In genomic region chr4:154439224-154439623, GRCh38 we compare ENCODE assay signal across 40 cellular contexts. TPM values are rescaled to one million over a fixed set of nuclear protein-coding genes. Genes with fewer than 3 reads are reported as not detected.
"Had no signal": no experiment of that assay in that cellular context is flagged by ENCODE, and none has a peak within 500 bp of the region (broad histone marks: within the 10 kb centered on the region; RNA-seq: fewer than 3 reads in every experiment).

No MANE protein-coding gene starts in this region.

- H3K9me3 ChIP-seq: adrenal gland, ascending aorta, breast epithelium had no signal

- H3K36me3 ChIP-seq: adrenal gland, ascending aorta, brain microvascular endothelial cell, breast epithelium, cardiac muscle cell had no signal

- H3K4me3 Mint-ChIP-seq: activated naive CD4-positive, alpha-beta T cell treated with anti-CD3 and anti-CD28 coated beads for 36 hours; activated naive CD4-positive, alpha-beta T cell treated with anti-CD3 and anti-CD28 coated beads, Interleukin-2, amount 10 ng/mL, durations not matched to agents 7 days and 5 days; activated naive CD4-positive, alpha-beta T cell treated with anti-CD3 and anti-CD28 coated beads, Interleukin-2, amount 50 U/mL, for 24 hours; activated naive CD8-positive, alpha-beta T cell; activated naive CD8-positive, alpha-beta T cell treated with anti-CD3 and anti-CD28 coated beads for 36 hours; activated naive CD8-positive, alpha-beta T cell treated with anti-CD3 and anti-CD28 coated beads, Interleukin-2, amount 10 ng/mL, durations not matched to agents 7 days and 5 days; activated naive CD8-positive, alpha-beta T cell treated with anti-CD3 and anti-CD28 coated beads, Interleukin-2, amount 50 U/mL, for 24 hours; activated T-cell treated with anti-CD3 and anti-CD28 coated beads, Interleukin-2, amount 50 U/mL, for 24 hours; activated T-cell treated with anti-CD3 and anti-CD28 coated beads, Interleukin-2, amount 50 U/mL, for 4 hours; activated T-helper 1 cell treated with anti-CD3 and anti-CD28 coated beads, Interleukin-12 subunit alpha, Interleukin-12 subunit beta, Interleukin-2, Interleukin-4 antibody, amounts not matched to agents 30 ng/mL and 10 ng/mL and 1 ng/mL, durations not matched to agents 14 hours and 24 hours and 36 hours; activated T-helper 17 cell treated with anti-CD3 and anti-CD28 coated beads, Interleukin-2, amount 50 U/mL, for 72 hours; brain; central memory CD8-positive, alpha-beta T cell had no signal

- H3K27ac ChIP-seq: adrenal gland, ascending aorta, brain microvascular endothelial cell, breast epithelium, cardiac muscle cell had no signal

- H3K4me1 ChIP-seq: adrenal gland, ascending aorta, breast epithelium had no signal

- H3K27ac Mint-ChIP-seq: activated naive CD4-positive, alpha-beta T cell treated with anti-CD3 and anti-CD28 coated beads for 36 hours; activated naive CD4-positive, alpha-beta T cell treated with anti-CD3 and anti-CD28 coated beads, Interleukin-2, amount 10 ng/mL, durations not matched to agents 7 days and 5 days; activated naive CD4-positive, alpha-beta T cell treated with anti-CD3 and anti-CD28 coated beads, Interleukin-2, amount 50 U/mL, for 24 hours; activated naive CD4-positive, alpha-beta T cell treated with anti-CD3 and anti-CD28 coated beads, Interleukin-2, amount 50 U/mL, for 72 hours; activated naive CD8-positive, alpha-beta T cell; activated naive CD8-positive, alpha-beta T cell treated with anti-CD3 and anti-CD28 coated beads for 36 hours; activated naive CD8-positive, alpha-beta T cell treated with anti-CD3 and anti-CD28 coated beads, Interleukin-2, amount 10 ng/mL, durations not matched to agents 7 days and 5 days; activated naive CD8-positive, alpha-beta T cell treated with anti-CD3 and anti-CD28 coated beads, Interleukin-2, amount 50 U/mL, for 24 hours; activated T-cell treated with anti-CD3 and anti-CD28 coated beads, Interleukin-2, amount 50 U/mL, for 24 hours; activated T-helper 1 cell treated with anti-CD3 and anti-CD28 coated beads, Interleukin-12 subunit alpha, Interleukin-12 subunit beta, Interleukin-2, Interleukin-4 antibody, amounts not matched to agents 30 ng/mL and 10 ng/mL and 1 ng/mL, durations not matched to agents 14 hours and 24 hours and 36 hours; activated T-helper 17 cell treated with anti-CD3 and anti-CD28 coated beads, Interleukin-2, amount 50 U/mL, for 72 hours; activated T-helper 2 cell treated with anti-CD3 and anti-CD28 coated beads, Interferon-gamma antibody, Interleukin-2, Interleukin-4, amounts not matched to agents 10 μg/mL and 5 μg/mL and 100 μg/mL, durations not matched to agents 14 hours and 24 hours and 36 hours; brain had no signal

- H3K4me1 Mint-ChIP-seq: activated naive CD4-positive, alpha-beta T cell treated with anti-CD3 and anti-CD28 coated beads, Interleukin-2, amount 10 ng/mL, durations not matched to agents 7 days and 5 days; activated naive CD4-positive, alpha-beta T cell treated with anti-CD3 and anti-CD28 coated beads, Interleukin-2, amount 50 U/mL, for 24 hours; activated naive CD8-positive, alpha-beta T cell treated with anti-CD3 and anti-CD28 coated beads for 36 hours; activated naive CD8-positive, alpha-beta T cell treated with anti-CD3 and anti-CD28 coated beads, Interleukin-2, amount 10 ng/mL, durations not matched to agents 7 days and 5 days; activated naive CD8-positive, alpha-beta T cell treated with anti-CD3 and anti-CD28 coated beads, Interleukin-2, amount 50 U/mL, for 24 hours; activated T-helper 17 cell treated with anti-CD3 and anti-CD28 coated beads, Interleukin-2, amount 50 U/mL, for 72 hours; brain; central memory CD8-positive, alpha-beta T cell had no signal

- ATAC-seq: activated naive CD4-positive, alpha-beta T cell treated with anti-CD3 and anti-CD28 coated beads, Interleukin-2, amount 50 U/mL, for 72 hours; activated naive CD8-positive, alpha-beta T cell treated with anti-CD3 and anti-CD28 coated beads, Interleukin-2, amount 50 U/mL, for 24 hours; activated T-cell treated with anti-CD3 and anti-CD28 coated beads, Interleukin-2, amount 50 U/mL, for 4 hours; activated T-helper 17 cell treated with anti-CD3 and anti-CD28 coated beads, Interleukin-2, amount 50 U/mL, for 72 hours had no signal

- FAIRE-seq: astrocyte, bronchial epithelial cell, colon had no signal

- H3K4me3 ChIP-seq: adrenal gland, ascending aorta, breast epithelium, cardiac muscle cell had no signal

- DNase-seq: activated effector memory CD4-positive, alpha-beta T cell treated with anti-CD3 and anti-CD28 coated beads, Interleukin-2, amount 50 U/mL, for 16 hours; activated effector memory CD4-positive, alpha-beta T cell treated with Interleukin-2 at 50 U/mL for 16 hours; activated gamma-delta T cell; activated gamma-delta T cell treated with Interleukin-2 at 50 U/mL for 16 hours; activated naive CD4-positive, alpha-beta T cell; activated naive CD4-positive, alpha-beta T cell treated with anti-CD3 and anti-CD28 coated beads for 36 hours; activated naive CD4-positive, alpha-beta T cell treated with anti-CD3 and anti-CD28 coated beads, Interleukin-2, amount 10 ng/mL, durations not matched to agents 7 days and 5 days; activated naive CD4-positive, alpha-beta T cell treated with anti-CD3 and anti-CD28 coated beads, Interleukin-2, amount 50 U/mL, for 16 hours; activated naive CD4-positive, alpha-beta T cell treated with Interleukin-2 at 50 U/mL for 16 hours; activated naive CD8-positive, alpha-beta T cell treated with anti-CD3 and anti-CD28 coated beads for 36 hours; activated naive CD8-positive, alpha-beta T cell treated with anti-CD3 and anti-CD28 coated beads, Interleukin-2, amount 10 ng/mL, durations not matched to agents 7 days and 5 days; activated naive CD8-positive, alpha-beta T cell treated with anti-CD3 and anti-CD28 coated beads, Interleukin-2, amount 50 U/mL, for 24 hours; activated T-cell treated with anti-CD3 and anti-CD28 coated beads, Interleukin-2, amount 50 U/mL, for 1 hour; activated T-cell treated with anti-CD3 and anti-CD28 coated beads, Interleukin-2, amount 50 U/mL, for 24 hours; activated T-cell treated with anti-CD3 and anti-CD28 coated beads, Interleukin-2, amount 50 U/mL, for 4 hours; adrenal gland; amniotic stem cell; amygdala; anterior cingulate cortex; aorta; brain microvascular endothelial cell; caudate nucleus; central memory CD4-positive, alpha-beta T cell; cerebellar nuclear complex had no signal

- H3K27me3 Mint-ChIP-seq: activated naive CD4-positive, alpha-beta T cell treated with anti-CD3 and anti-CD28 coated beads, Interleukin-2, amount 10 ng/mL, durations not matched to agents 7 days and 5 days had no signal

- H3K36me3 Mint-ChIP-seq: activated naive CD4-positive, alpha-beta T cell treated with anti-CD3 and anti-CD28 coated beads, Interleukin-2, amount 10 ng/mL, durations not matched to agents 7 days and 5 days; activated naive CD4-positive, alpha-beta T cell treated with anti-CD3 and anti-CD28 coated beads, Interleukin-2, amount 50 U/mL, for 24 hours; activated naive CD4-positive, alpha-beta T cell treated with anti-CD3 and anti-CD28 coated beads, Interleukin-2, amount 50 U/mL, for 72 hours; activated naive CD8-positive, alpha-beta T cell; activated naive CD8-positive, alpha-beta T cell treated with anti-CD3 and anti-CD28 coated beads for 36 hours; activated naive CD8-positive, alpha-beta T cell treated with anti-CD3 and anti-CD28 coated beads, Interleukin-2, amount 10 ng/mL, durations not matched to agents 7 days and 5 days; brain had no signal

- H3K27me3 ChIP-seq: adrenal gland, ascending aorta, brain microvascular endothelial cell, breast epithelium had no signal

- H3K9me3 Mint-ChIP-seq: activated naive CD4-positive, alpha-beta T cell treated with anti-CD3 and anti-CD28 coated beads for 36 hours; activated naive CD4-positive, alpha-beta T cell treated with anti-CD3 and anti-CD28 coated beads, Interleukin-2, amount 10 ng/mL, durations not matched to agents 7 days and 5 days; activated naive CD4-positive, alpha-beta T cell treated with anti-CD3 and anti-CD28 coated beads, Interleukin-2, amount 50 U/mL, for 24 hours; activated naive CD4-positive, alpha-beta T cell treated with anti-CD3 and anti-CD28 coated beads, Interleukin-2, amount 50 U/mL, for 72 hours; activated naive CD8-positive, alpha-beta T cell treated with anti-CD3 and anti-CD28 coated beads for 36 hours; activated naive CD8-positive, alpha-beta T cell treated with anti-CD3 and anti-CD28 coated beads, Interleukin-2, amount 10 ng/mL, durations not matched to agents 7 days and 5 days; activated naive CD8-positive, alpha-beta T cell treated with anti-CD3 and anti-CD28 coated beads, Interleukin-2, amount 50 U/mL, for 24 hours; activated T-cell treated with anti-CD3 and anti-CD28 coated beads, Interleukin-2, amount 50 U/mL, for 24 hours; activated T-cell treated with anti-CD3 and anti-CD28 coated beads, Interleukin-2, amount 50 U/mL, for 4 hours; activated T-helper 1 cell treated with anti-CD3 and anti-CD28 coated beads, Interleukin-12 subunit alpha, Interleukin-12 subunit beta, Interleukin-2, Interleukin-4 antibody, amounts not matched to agents 30 ng/mL and 10 ng/mL and 1 ng/mL, durations not matched to agents 14 hours and 24 hours and 36 hours; activated T-helper 17 cell treated with anti-CD3 and anti-CD28 coated beads, Interleukin-2, amount 50 U/mL, for 72 hours; activated T-helper 2 cell treated with anti-CD3 and anti-CD28 coated beads, Interferon-gamma antibody, Interleukin-2, Interleukin-4, amounts not matched to agents 10 μg/mL and 5 μg/mL and 100 μg/mL, durations not matched to agents 14 hours and 24 hours and 36 hours; brain; central memory CD8-positive, alpha-beta T cell had no signal

RNA-seq across cellular contexts. Expression of gene DCHS2, which starts 52.4 kb away (rescaled TPM):
- total RNA-seq: activated naive CD4-positive, alpha-beta T cell treated with anti-CD3 and anti-CD28 coated beads for 36 hours; activated naive CD4-positive, alpha-beta T cell treated with anti-CD3 and anti-CD28 coated beads, Interleukin-2, amount 50 U/mL, for 72 hours; activated naive CD8-positive, alpha-beta T cell treated with anti-CD3 and anti-CD28 coated beads for 36 hours; activated T-helper 1 cell treated with anti-CD3 and anti-CD28 coated beads, Interleukin-12 subunit alpha, Interleukin-12 subunit beta, Interleukin-2, Interleukin-4 antibody, amounts not matched to agents 30 ng/mL and 10 ng/mL and 1 ng/mL, durations not matched to agents 14 hours and 24 hours and 36 hours; activated T-helper 17 cell treated with anti-CD3 and anti-CD28 coated beads, Interleukin-2, amount 50 U/mL, for 72 hours; activated T-helper 2 cell treated with anti-CD3 and anti-CD28 coated beads, Interferon-gamma antibody, Interleukin-2, Interleukin-4, amounts not matched to agents 10 μg/mL and 5 μg/mL and 100 μg/mL, durations not matched to agents 14 hours and 24 hours and 36 hours; ascending aorta; bronchial epithelial cell; cardiac septum; chondrocyte had no signal
- polyA plus RNA-seq: cardiac muscle cell had no signal
